9 cellular contexts compared by ENCODE assay signal in the genomic region with DNA sequence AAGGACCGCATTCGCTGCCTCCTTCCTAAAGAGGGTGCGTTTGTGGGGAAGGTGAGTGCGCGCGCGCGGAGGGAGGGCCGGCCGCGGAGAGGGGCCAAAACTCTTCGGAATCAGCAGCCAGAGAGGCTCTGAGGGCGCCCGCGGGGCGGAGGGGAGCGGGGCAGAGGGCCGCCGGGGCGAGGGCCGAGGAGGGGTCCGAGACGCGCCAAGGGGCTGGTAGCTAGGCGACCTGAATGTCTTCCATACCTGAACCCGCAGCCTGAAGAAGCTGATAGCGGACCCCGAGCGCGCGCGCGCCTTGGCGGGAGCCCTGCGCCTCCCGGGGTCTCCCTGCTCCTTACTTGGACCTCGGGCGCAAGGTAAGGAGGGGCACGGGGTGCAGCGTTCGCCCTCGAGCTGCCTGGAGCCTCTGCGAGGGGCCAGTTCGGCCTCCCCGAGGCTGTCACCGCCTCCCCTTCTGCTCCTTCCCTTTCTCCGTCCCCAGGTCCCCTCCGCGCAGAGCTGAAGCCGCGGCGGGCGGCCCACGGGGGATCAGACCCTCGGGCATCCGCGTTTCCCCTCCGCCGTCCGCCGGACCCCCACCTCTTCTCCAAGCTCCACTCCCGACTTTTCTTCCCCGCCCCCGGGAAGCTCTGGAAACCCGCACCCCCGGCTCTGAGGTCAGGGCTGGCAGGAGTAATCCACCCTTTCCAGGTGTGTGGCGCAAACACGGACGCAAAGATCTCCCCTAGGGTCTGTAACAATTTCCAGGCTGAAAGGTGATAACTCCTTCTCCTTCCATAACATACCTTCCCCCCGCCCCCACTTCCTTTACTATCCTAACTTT. TPM values are rescaled to one million over a fixed set of nuclear protein-coding genes. Genes with fewer than 3 reads are reported as not detected.
DNase-seq lines count a peak whose midpoint lies in the region; ATAC-seq, FAIRE-seq and TF ChIP-seq lines count a peak whose summit lies in the region.
"Had no signal": no experiment of that assay in that cellular context is flagged by ENCODE, and none has a peak within 500 bp of the region (broad histone marks: within the 10 kb centered on the region; RNA-seq: fewer than 3 reads in every experiment).

No MANE protein-coding gene starts in this region.

- H4K20me1 ChIP-seq in GM23338 (replicated peaks; ENCODE audit: insufficient read depth), result 0 out of 2 replicates have a peak, but pooled peaks cover 2% of the 10 kb centered on the region

- no peaks in the 10 kb centered on the region for H3F3A ChIP-seq in GM23338 (replicated peaks; ENCODE audit: low read depth)

- no peak for FAIRE-seq in GM12891 (lab: Jason Lieb, UNC)

- peak overlapping the region; percentile 99 for H2AFZ ChIP-seq in GM23338

- peak overlapping the region; percentile 83 for H3K4me3 Mint-ChIP-seq in GM23338

- H3K79me2 ChIP-seq in GM23338 (replicated peaks; ENCODE audit: insufficient read depth), result no peaks in the 10 kb centered on the region

- H3K36me3 Mint-ChIP-seq in GM23338 (ENCODE audit: low read depth), result no peaks in the 10 kb centered on the region; the same call in 2 of the 3 replicates

- peak overlapping the region; percentile 64 for H3K4me3 ChIP-seq in GM23338
- peak overlapping the region; percentile 63 for H3K4me3 ChIP-seq in retinal pigment epithelial cell (ENCODE audit: low read length)

- ATAC-seq in GM23338 (peak; percentile 88), HG02610 (IDR thresholded peaks at IDR 0.05; ENCODE audit: unreplicated experiment) (no peak)

- H3K27me3 ChIP-seq in GM23338 (ENCODE audit: insufficient read depth), result peaks cover 63% of the 10 kb centered on the region

- TF ChIP-seq POLR2A in GM12891 (IDR thresholded peaks at IDR 0.05; ENCODE audit: low read depth, low read length), result no peak

- H3K4me2 ChIP-seq in GM23338, result peak overlapping the region; percentile 88

- no peaks in the 10 kb centered on the region for H3K9me2 ChIP-seq in GM23338 (ENCODE audit: insufficient read depth)

- peaks cover 25% of the 10 kb centered on the region for H3K27me3 Mint-ChIP-seq in GM23338 (ENCODE audit: insufficient read depth, low read depth, poor library complexity)

- peaks cover 22% of the 10 kb centered on the region for H3K4me1 ChIP-seq in GM23338 (ENCODE audit: insufficient read depth)

- peaks cover 16% of the 10 kb centered on the region for H3K4me1 Mint-ChIP-seq in GM23338

- peak; percentile 66 for DNase-seq in GM23338 (ENCODE audit: low spot score)
- DNase-seq in SW480 (ENCODE audit: low spot score), result peak; percentile 13
- peak; percentile 10 for DNase-seq in germinal center (ENCODE audit: low spot score)
- DNase-seq in retinal pigment epithelial cell (ENCODE audit: low read depth), result no peak
- no peak for DNase-seq in GM12891 (ENCODE audit: insufficient read length, low spot score)
- no peak for DNase-seq in effector CD8-positive, alpha-beta T cell (lab: John Stamatoyannopoulos, UW)
- no peak for DNase-seq in SK-N-DZ (ENCODE audit: low spot score)
- DNase-seq: stimulated activated CD4-positive, alpha-beta T cell treated with anti-CD3 and anti-CD28 coated beads, Interleukin-2, amount 100 ng/mL, for 24 hours had no signal

- no peaks in the 10 kb centered on the region; the same call in 2 of the 3 replicates for H3K9me3 Mint-ChIP-seq in GM23338

- no peak overlapping the region for H3K27ac Mint-ChIP-seq in GM23338

- no peak overlapping the region for H3K27ac ChIP-seq in GM23338 (ENCODE audit: low read depth)

- TF ChIP-seq CTCF in GM23338 (conservative IDR thresholded peaks at IDR 0.05; ENCODE audit: low read depth in 2 of 2) (no peak), retinal pigment epithelial cell (conservative IDR thresholded peaks at IDR 0.05; ENCODE audit: low read depth, low read length) (no peak)

- H3K36me3 ChIP-seq in GM23338 (ENCODE audit: insufficient read depth), result no peaks in the 10 kb centered on the region

TF ChIP-seq in GM23338, 12 proteins besides CTCF, POLR2A, EP300 and RAD21:
- TF ChIP-seq JUNB (IDR thresholded peaks at IDR 0.05; ENCODE audit: unreplicated experiment) (no peak), STAT1 (IDR thresholded peaks at IDR 0.05; ENCODE audit: unreplicated experiment) (no peak), POLR2AphosphoS5 (IDR thresholded peaks at IDR 0.05; ENCODE audit: low read depth) (no peak), EZH2 (IDR thresholded peaks at IDR 0.05; ENCODE audit: low read depth, unreplicated experiment) (peak; percentile 38)
- TF ChIP-seq, protein P1, sequence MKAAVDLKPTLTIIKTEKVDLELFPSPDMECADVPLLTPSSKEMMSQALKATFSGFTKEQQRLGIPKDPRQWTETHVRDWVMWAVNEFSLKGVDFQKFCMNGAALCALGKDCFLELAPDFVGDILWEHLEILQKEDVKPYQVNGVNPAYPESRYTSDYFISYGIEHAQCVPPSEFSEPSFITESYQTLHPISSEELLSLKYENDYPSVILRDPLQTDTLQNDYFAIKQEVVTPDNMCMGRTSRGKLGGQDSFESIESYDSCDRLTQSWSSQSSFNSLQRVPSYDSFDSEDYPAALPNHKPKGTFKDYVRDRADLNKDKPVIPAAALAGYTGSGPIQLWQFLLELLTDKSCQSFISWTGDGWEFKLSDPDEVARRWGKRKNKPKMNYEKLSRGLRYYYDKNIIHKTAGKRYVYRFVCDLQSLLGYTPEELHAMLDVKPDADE (IDR thresholded peaks at IDR 0.05), result no peak

TF ChIP-seq in GM12891, 5 proteins besides CTCF, POLR2A, EP300 and RAD21:
- TF ChIP-seq POLR2AphosphoS5 (IDR thresholded peaks at IDR 0.05; ENCODE audit: low read depth, low read length) (no peak), SPI1 (IDR thresholded peaks at IDR 0.05; ENCODE audit: low read depth, low read length) (no peak), PAX5 (IDR thresholded peaks at IDR 0.05; ENCODE audit: insufficient read depth, low read length, severe bottlenecking) (no peak), POU2F2 (IDR thresholded peaks at IDR 0.05; ENCODE audit: low read depth, low read length) (no peak), TAF1 (IDR thresholded peaks at IDR 0.05; ENCODE audit: low read depth, low read length) (no peak)

RNA-seq across cellular contexts. Expression of a gene that starts 13.1 kb away (rescaled TPM):
- total RNA-seq in GM23338 (2014; rRNA removed; shearing (Covaris generic)), result 213 and 218 TPM in 2 replicates
- 516 and 582 TPM in 2 replicates for polyA plus RNA-seq in GM23338 (2016; fragmentation: Nextera tagmentation; extraction: Ambion mirVana)
- 95.6 TPM for polyA plus RNA-seq in GM12891 (2012; ENCODE audit: low read depth, missing spikeins)
- polyA plus RNA-seq in SK-N-DZ (2014; cell fraction: cytosol; rRNA removed), result 247 and 266 TPM in 2 replicates
- polyA plus RNA-seq in SK-N-DZ (2014; cell fraction: nucleus; rRNA removed), result 171 and 207 TPM in 2 replicates

Comparison
In these comparisons a context has a peak if more than half of its experiments do, and no peak if none do; other contexts are left out.
1. DNase-seq: peak in GM23338 (single experiment), SW480 (single experiment) and germinal center (single experiment); none in retinal pigment epithelial cell (single experiment), GM12891 (single experiment), effector CD8-positive, alpha-beta T cell (single experiment) and SK-N-DZ (single experiment).